In genomic region chr3:188720636-188721035, GRCh38 we compare ENCODE assay signal across 19 cellular contexts.
DNase-seq lines count a peak whose midpoint lies in the region; ATAC-seq and TF ChIP-seq lines count a peak whose summit lies in the region.
"Had no signal": no experiment of that assay in that cellular context is flagged by ENCODE, and none has a peak within 500 bp of the region (broad histone marks: within the 10 kb centered on the region; RNA-seq: fewer than 3 reads in every experiment).

No MANE protein-coding gene starts in this region.

- intact Hi-C loops in Calu3 (cut with micrococcal nuclease; ENCODE audit: unreplicated experiment), result no loop called here

- DNase-seq in activated T-cell treated with anti-CD3 and anti-CD28 coated beads, Interleukin-2, amount 50 U/mL, for 72 hours, result no peak
- DNase-seq in activated T-cell treated with anti-CD3 and anti-CD28 coated beads, Interleukin-2, amount 50 U/mL, for 1 hour, result no peak
- DNase-seq in RPMI7951 (ENCODE audit: low read depth) (peak; percentile 46), fibroblast of peridontal ligament (ENCODE audit: extremely low read depth) (peak; percentile 46), Calu3 (no peak), activated gamma-delta T cell (lab: John Stamatoyannopoulos, UW) (no peak), NCI-H2196 treated with DMSO at 0.1 percent for 48 hours (lab: John Stamatoyannopoulos, UW; ENCODE audit: unreplicated experiment) (no peak)
- DNase-seq in stimulated activated effector memory CD8-positive, alpha-beta T cell treated with anti-CD3 and anti-CD28 coated beads, Interleukin-12 subunit alpha, Interleukin-12 subunit beta, amount 100 ng/mL, for 72 hours (ENCODE audit: low spot score in 2 of 2), result no peak
- DNase-seq: activated CD4-positive, alpha-beta T cell treated with anti-CD3 and anti-CD28 coated beads, Interleukin-2, amount 10 ng/mL, durations not matched to agents 24 days and 14 days; activated effector memory CD4-positive, alpha-beta T cell treated with anti-CD3 and anti-CD28 coated beads, Interleukin-2, amount 50 U/mL, for 16 hours; AML-193; endodermal cell; left ventricle myocardium inferior; naive thymus-derived CD8-positive, alpha-beta T cell; NCI-H1105; NCI-H446 treated with DMSO at 0.1 percent for 48 hours; psoas muscle; transverse colon had no signal

- H3K27ac Mint-ChIP-seq in activated T-cell treated with anti-CD3 and anti-CD28 coated beads, Interleukin-2, amount 50 U/mL, for 72 hours, result no peak overlapping the region
- H3K27ac Mint-ChIP-seq in stimulated activated effector memory CD8-positive, alpha-beta T cell treated with anti-CD3 and anti-CD28 coated beads, Interleukin-12 subunit alpha, Interleukin-12 subunit beta, amount 100 ng/mL, for 72 hours, result no peak overlapping the region
- no peak overlapping the region for H3K27ac Mint-ChIP-seq in Calu3 (ENCODE audit: unreplicated experiment)
- H3K27ac Mint-ChIP-seq: activated CD4-positive, alpha-beta T cell treated with anti-CD3 and anti-CD28 coated beads, Interleukin-2, amount 10 ng/mL, durations not matched to agents 24 days and 14 days; endodermal cell; naive thymus-derived CD8-positive, alpha-beta T cell; T-helper 1 cell treated with Interleukin-12 subunit alpha and Interleukin-12 subunit beta and Interleukin-4 antibody, amounts not matched to agents 30 μg/mL and 1 μg/mL, for 36 hours had no signal

- peak; percentile 77 to 80 for ATAC-seq in activated T-cell treated with anti-CD3 and anti-CD28 coated beads, Interleukin-2, amount 50 U/mL, for 72 hours (replicated peaks in 1 of 2)
- ATAC-seq in stimulated activated effector memory CD8-positive, alpha-beta T cell treated with anti-CD3 and anti-CD28 coated beads, Interleukin-12 subunit alpha, Interleukin-12 subunit beta, amount 100 ng/mL, for 72 hours, result peak; percentile 90
- ATAC-seq: naive thymus-derived CD8-positive, alpha-beta T cell; psoas muscle had no signal

- H3K9me3 Mint-ChIP-seq in activated T-cell treated with anti-CD3 and anti-CD28 coated beads, Interleukin-2, amount 50 U/mL, for 72 hours, result no peaks in the 10 kb centered on the region
- no peaks in the 10 kb centered on the region for H3K9me3 Mint-ChIP-seq in stimulated activated effector memory CD8-positive, alpha-beta T cell treated with anti-CD3 and anti-CD28 coated beads, Interleukin-12 subunit alpha, Interleukin-12 subunit beta, amount 100 ng/mL, for 72 hours
- no peaks in the 10 kb centered on the region for H3K9me3 Mint-ChIP-seq in Calu3 (ENCODE audit: low read depth, unreplicated experiment)
- H3K9me3 Mint-ChIP-seq: activated CD4-positive, alpha-beta T cell treated with anti-CD3 and anti-CD28 coated beads, Interleukin-2, amount 10 ng/mL, durations not matched to agents 24 days and 14 days; endodermal cell; naive thymus-derived CD8-positive, alpha-beta T cell; T-helper 1 cell treated with Interleukin-12 subunit alpha and Interleukin-12 subunit beta and Interleukin-4 antibody, amounts not matched to agents 30 μg/mL and 1 μg/mL, for 36 hours had no signal

- peaks cover 44% of the 10 kb centered on the region for H3K4me1 Mint-ChIP-seq in activated T-cell treated with anti-CD3 and anti-CD28 coated beads, Interleukin-2, amount 50 U/mL, for 72 hours (ENCODE audit: low read depth)
- peaks cover 32% of the 10 kb centered on the region for H3K4me1 Mint-ChIP-seq in stimulated activated effector memory CD8-positive, alpha-beta T cell treated with anti-CD3 and anti-CD28 coated beads, Interleukin-12 subunit alpha, Interleukin-12 subunit beta, amount 100 ng/mL, for 72 hours
- H3K4me1 Mint-ChIP-seq in Calu3 (ENCODE audit: low read depth, unreplicated experiment), result no peaks in the 10 kb centered on the region
- H3K4me1 Mint-ChIP-seq: endodermal cell had no signal

- CTCF ChIA-PET in Calu3 (lab: Charles Lee), result interaction anchor here (0.5 kb wide), 1 partner anchor 233 kb away, joined by 11 read pairs; no protein-coding TSS in a partner anchor

- H3K36me3 Mint-ChIP-seq in activated T-cell treated with anti-CD3 and anti-CD28 coated beads, Interleukin-2, amount 50 U/mL, for 72 hours (ENCODE audit: insufficient read depth in 2 of 2), result peaks cover 0 to 2% of the 10 kb centered on the region in 2 donors
- H3K36me3 Mint-ChIP-seq in stimulated activated effector memory CD8-positive, alpha-beta T cell treated with anti-CD3 and anti-CD28 coated beads, Interleukin-12 subunit alpha, Interleukin-12 subunit beta, amount 100 ng/mL, for 72 hours, result no peaks in the 10 kb centered on the region
- H3K36me3 Mint-ChIP-seq in Calu3 (ENCODE audit: insufficient read depth, unreplicated experiment), result no peaks in the 10 kb centered on the region
- H3K36me3 Mint-ChIP-seq: naive thymus-derived CD8-positive, alpha-beta T cell had no signal

- H3K27me3 Mint-ChIP-seq in activated T-cell treated with anti-CD3 and anti-CD28 coated beads, Interleukin-2, amount 50 U/mL, for 72 hours (ENCODE audit: low read depth), result peaks cover 21% of the 10 kb centered on the region
- no peaks in the 10 kb centered on the region for H3K27me3 Mint-ChIP-seq in Calu3 (ENCODE audit: unreplicated experiment)
- H3K27me3 Mint-ChIP-seq: naive thymus-derived CD8-positive, alpha-beta T cell had no signal

- TF ChIP-seq CTCF in Calu3 (IDR thresholded peaks at IDR 0.05; ENCODE audit: unreplicated experiment), result no peak

- H3K4me3 Mint-ChIP-seq in activated T-cell treated with anti-CD3 and anti-CD28 coated beads, Interleukin-2, amount 50 U/mL, for 72 hours, result no peak overlapping the region
- H3K4me3 Mint-ChIP-seq in stimulated activated effector memory CD8-positive, alpha-beta T cell treated with anti-CD3 and anti-CD28 coated beads, Interleukin-12 subunit alpha, Interleukin-12 subunit beta, amount 100 ng/mL, for 72 hours, result no peak overlapping the region
- no peak overlapping the region for H3K4me3 Mint-ChIP-seq in Calu3 (ENCODE audit: low read depth, unreplicated experiment)
- H3K4me3 Mint-ChIP-seq: activated CD4-positive, alpha-beta T cell treated with anti-CD3 and anti-CD28 coated beads, Interleukin-2, amount 10 ng/mL, durations not matched to agents 24 days and 14 days; endodermal cell; naive thymus-derived CD8-positive, alpha-beta T cell; T-helper 1 cell treated with Interleukin-12 subunit alpha and Interleukin-12 subunit beta and Interleukin-4 antibody, amounts not matched to agents 30 μg/mL and 1 μg/mL, for 36 hours had no signal

- no TSS peak for BruUV-seq in Calu3 (replicated peaks; lab: Mats Ljungman, UMichigan)

Comparison
In these comparisons a context has a peak if more than half of its experiments do, and no peak if none do; other contexts are left out.
1. DNase-seq: peak in RPMI7951 (single experiment) and fibroblast of peridontal ligament (single experiment); none in activated T-cell treated with anti-CD3 and anti-CD28 coated beads, Interleukin-2, amount 50 U/mL, for 72 hours (0 of 2), activated T-cell treated with anti-CD3 and anti-CD28 coated beads, Interleukin-2, amount 50 U/mL, for 1 hour (single experiment), stimulated activated effector memory CD8-positive, alpha-beta T cell treated with anti-CD3 and anti-CD28 coated beads, Interleukin-12 subunit alpha, Interleukin-12 subunit beta, amount 100 ng/mL, for 72 hours (0 of 2), Calu3 (single experiment), activated gamma-delta T cell (single experiment) and NCI-H2196 treated with DMSO at 0.1 percent for 48 hours (single experiment).